27 cellular contexts compared by ENCODE assay signal in genomic region chr1:243921113-243921512, GRCh38.
"Had no signal": no experiment of that assay in that cellular context is flagged by ENCODE, and none has a peak within 500 bp of the region (broad histone marks: within the 10 kb centered on the region; RNA-seq: fewer than 3 reads in every experiment).

No MANE protein-coding gene starts in this region.

- H3K36me3 Mint-ChIP-seq: activated CD4-positive, alpha-beta memory T cell treated with anti-CD3 and anti-CD28 coated beads for 36 hours; activated naive CD4-positive, alpha-beta T cell treated with anti-CD3 and anti-CD28 coated beads, Interleukin-2, amount 10 ng/mL, durations not matched to agents 7 days and 5 days; stimulated activated naive B cell treated with anti-CD40 and anti-IgM and Interleukin-4, amounts not matched to agents 10 μg/mL and 1 μg/mL and 100 μg/mL, for 72 hours had no signal

- H3K9me3 ChIP-seq: gastroesophageal sphincter, stomach, thyroid gland, upper lobe of left lung, vagina had no signal

- H3K9me3 Mint-ChIP-seq: activated CD4-positive, alpha-beta memory T cell treated with anti-CD3 and anti-CD28 coated beads for 36 hours; activated naive CD4-positive, alpha-beta T cell treated with anti-CD3 and anti-CD28 coated beads, Interleukin-2, amount 10 ng/mL, durations not matched to agents 7 days and 5 days; effector memory CD8-positive, alpha-beta T cell; nephron; stimulated activated naive B cell treated with anti-CD40 and anti-IgM and Interleukin-4, amounts not matched to agents 10 μg/mL and 1 μg/mL and 100 μg/mL, for 72 hours had no signal

- H3K27ac Mint-ChIP-seq: activated CD4-positive, alpha-beta memory T cell treated with anti-CD3 and anti-CD28 coated beads for 36 hours; activated naive CD4-positive, alpha-beta T cell treated with anti-CD3 and anti-CD28 coated beads, Interleukin-2, amount 10 ng/mL, durations not matched to agents 7 days and 5 days; effector memory CD8-positive, alpha-beta T cell; nephron; stimulated activated naive B cell treated with anti-CD40 and anti-IgM and Interleukin-4, amounts not matched to agents 10 μg/mL and 1 μg/mL and 100 μg/mL, for 72 hours had no signal

- ATAC-seq: activated CD4-positive, CD25-positive, alpha-beta regulatory T cell treated with anti-CD3 and anti-CD28 coated beads, Interleukin-2, amount 50 U/mL, for 24 hours; effector memory CD8-positive, alpha-beta T cell; gastroesophageal sphincter; right cardiac atrium; stimulated activated naive B cell treated with anti-CD40 and anti-IgM and Interleukin-4, amounts not matched to agents 10 μg/mL and 1 μg/mL and 100 μg/mL, for 72 hours had no signal

- H3K27ac ChIP-seq: gastroesophageal sphincter, hepatocyte, stomach, thyroid gland, upper lobe of left lung, vagina, VCaP had no signal

- H2AFZ ChIP-seq: hepatocyte had no signal

- DNase-seq: activated CD4-positive, alpha-beta memory T cell treated with anti-CD3 and anti-CD28 coated beads for 36 hours; activated CD4-positive, alpha-beta T cell treated with anti-CD3 and anti-CD28 coated beads for 48 hours; activated CD8-positive, alpha-beta memory T cell treated with anti-CD3 and anti-CD28 coated beads, Interleukin-2, amount 50 U/mL, for 4 hours; activated gamma-delta T cell; activated naive CD4-positive, alpha-beta T cell treated with anti-CD3 and anti-CD28 coated beads, Interleukin-2, amount 10 ng/mL, durations not matched to agents 7 days and 5 days; activated T-cell treated with anti-CD3 and anti-CD28 coated beads, Interleukin-2, amount 50 U/mL, for 1 hour; amniotic stem cell; caudate nucleus; cortex of kidney; effector memory CD8-positive, alpha-beta T cell; erythroblast; islet precursor cell; mammary epithelial cell; posterior cingulate gyrus; right cardiac atrium; stimulated activated CD4-positive, alpha-beta T cell treated with anti-CD3 and anti-CD28 coated beads, Interleukin-15, amount 100 ng/mL, for 24 hours; stimulated activated CD4-positive, alpha-beta T cell treated with anti-CD3 and anti-CD28 coated beads, Interleukin-2, amount 100 ng/mL, for 24 hours; stimulated activated naive B cell treated with anti-CD40 and anti-IgM and Interleukin-4, amounts not matched to agents 10 μg/mL and 1 μg/mL and 100 μg/mL, for 72 hours; stomach; thyroid gland; upper lobe of left lung had no signal

- H3K27me3 ChIP-seq: vagina had no signal

- H3K4me2 ChIP-seq: hepatocyte had no signal

- H3K79me2 ChIP-seq: hepatocyte had no signal

- H3K4me3 Mint-ChIP-seq: activated CD4-positive, alpha-beta memory T cell treated with anti-CD3 and anti-CD28 coated beads for 36 hours; activated naive CD4-positive, alpha-beta T cell treated with anti-CD3 and anti-CD28 coated beads, Interleukin-2, amount 10 ng/mL, durations not matched to agents 7 days and 5 days; effector memory CD8-positive, alpha-beta T cell; nephron; stimulated activated naive B cell treated with anti-CD40 and anti-IgM and Interleukin-4, amounts not matched to agents 10 μg/mL and 1 μg/mL and 100 μg/mL, for 72 hours had no signal

- H3K4me3 ChIP-seq: gastroesophageal sphincter, hepatocyte, stomach, thyroid gland, upper lobe of left lung, vagina had no signal

- H3K36me3 ChIP-seq: gastroesophageal sphincter, stomach, thyroid gland, upper lobe of left lung, vagina had no signal
